27 cellular contexts compared by ENCODE assay signal in genomic region chr14:42441615-42442014, GRCh38.
"Had no signal": no experiment of that assay in that cellular context is flagged by ENCODE, and none has a peak within 500 bp of the region (broad histone marks: within the 10 kb centered on the region; RNA-seq: fewer than 3 reads in every experiment).

No MANE protein-coding gene starts in this region.

- H3K9me3 ChIP-seq: neutrophil, ovary, psoas muscle, sigmoid colon, stomach, thoracic aorta, thyroid gland, tibial nerve, upper lobe of left lung, vagina had no signal

- H3K27ac ChIP-seq: neutrophil, ovary, parathyroid adenoma, psoas muscle, sigmoid colon, stomach, thoracic aorta, thyroid gland, tibial nerve, upper lobe of left lung, vagina had no signal

- H3K4me1 ChIP-seq: parathyroid adenoma, psoas muscle, sigmoid colon, stomach, thyroid gland, tibial nerve, upper lobe of left lung, vagina had no signal

- H3K4me3 ChIP-seq: ovary, psoas muscle, sigmoid colon, stomach, thoracic aorta, thyroid gland, tibial nerve, upper lobe of left lung, vagina had no signal

- H3K9ac ChIP-seq: parathyroid adenoma had no signal

- DNase-seq: naive B cell; naive thymus-derived CD8-positive, alpha-beta T cell; nephron progenitor cell; nucleus accumbens; ovary; posterior cingulate gyrus; psoas muscle; right cardiac atrium; sigmoid colon; small intestine; stimulated activated CD4-positive, alpha-beta T cell treated with anti-CD3 and anti-CD28 coated beads, Interleukin-15, amount 100 ng/mL, for 24 hours; stimulated activated CD4-positive, alpha-beta T cell treated with anti-CD3 and anti-CD28 coated beads, Interleukin-2, amount 100 ng/mL, for 24 hours; stimulated activated CD4-positive, alpha-beta T cell treated with anti-CD3 and anti-CD28 coated beads, Interleukin-2, amount 100 ng/mL, for 48 hours; stimulated activated CD4-positive, alpha-beta T cell treated with anti-CD3 and anti-CD28 coated beads, Interleukin-4, amount 100 ng/mL, for 24 hours; stimulated activated naive B cell treated with anti-CD40 and anti-IgM and Interleukin-4, amounts not matched to agents 10 μg/mL and 1 μg/mL and 100 μg/mL, for 72 hours; stimulated activated naive CD4-positive, alpha-beta T cell treated with Interleukin-2 at 50 U/mL for 16 hours; stomach; thyroid gland; trophoblast cell; upper lobe of left lung had no signal

- ATAC-seq: naive thymus-derived CD8-positive, alpha-beta T cell; natural killer cell treated with Interleukin-12 subunit alpha and Interleukin-12 subunit beta and Interleukin-15 and Interleukin-18, amount 100 ng/mL, for 72 hours; psoas muscle; right cardiac atrium; stimulated activated effector memory CD8-positive, alpha-beta T cell treated with anti-CD3 and anti-CD28 coated beads, Interleukin-12 subunit alpha, Interleukin-12 subunit beta, amount 100 ng/mL, for 72 hours; stimulated activated naive B cell treated with anti-CD40 and anti-IgM and Interleukin-4, amounts not matched to agents 10 μg/mL and 1 μg/mL and 100 μg/mL, for 72 hours had no signal

- H3K36me3 ChIP-seq: neutrophil, ovary, sigmoid colon, stomach, thoracic aorta, thyroid gland, tibial nerve, upper lobe of left lung, vagina had no signal

- H2AFZ ChIP-seq: parathyroid adenoma had no signal

- H3K27me3 ChIP-seq: neutrophil, sigmoid colon, stomach, thyroid gland, tibial nerve, upper lobe of left lung, vagina had no signal
